ENCODE assay signal across 8 cellular contexts in genomic region chr22:43185860-43186261, GRCh38. TPM values are rescaled to one million over a fixed set of nuclear protein-coding genes. Genes with fewer than 3 reads are reported as not detected.
A peak's percentile ranks its signal among the peaks of the same experiment; 100 is the strongest.
DNase-seq lines count a peak whose midpoint lies in the region; ATAC-seq, FAIRE-seq and TF ChIP-seq lines count a peak whose summit lies in the region.

No MANE protein-coding gene starts in this region.

- TF ChIP-seq POLR2A in HepG2 (IDR thresholded peaks at IDR 0.05; ENCODE audit: insufficient read depth in 1 of 2, low read depth in 2 of 2, low read length in 2 of 2) (0 out of 4 replicates have a peak, but pooled peaks of 1 of the 2 experiments have one; percentile 8), suprapubic skin (IDR thresholded peaks at IDR 0.05) (no peak)

- H4K20me1 ChIP-seq in HepG2 (ENCODE audit: insufficient read depth, low read length), result no peaks in the 10 kb centered on the region

- H3K9me3 ChIP-seq in HepG2 (ENCODE audit: low read length) (peaks cover 4% of the 10 kb centered on the region), suprapubic skin (no peaks in the 10 kb centered on the region)

- H3K9ac ChIP-seq in HepG2 (ENCODE audit: insufficient read depth, low read depth, low read length), result peak overlapping the region; percentile 85

- ATAC-seq in HepG2, result peak; percentile 21

- no peak for TF ChIP-seq RAD21 in HepG2 (CRISPR knock-in tag; IDR thresholded peaks at IDR 0.05)

- no peaks in the 10 kb centered on the region for H3K27me3 ChIP-seq in HepG2 (ENCODE audit: control insufficient read depth in 1 of 2, insufficient read depth in 2 of 2, low read length in 2 of 2)
- no peaks in the 10 kb centered on the region for H3K27me3 ChIP-seq in suprapubic skin

- in situ Hi-C loops in HepG2 (cut with HindIII; ENCODE audit: extremely low pct_ligation_motif_present, low pct_unique_long_range_greater_than_20kb), result no loop called here

- TF ChIP-seq CTCF in HepG2 (CRISPR knock-in tag; IDR thresholded peaks at IDR 0.05) (no peak), suprapubic skin (IDR thresholded peaks at IDR 0.05) (no peak)

- H2AFZ ChIP-seq in HepG2 (ENCODE audit: low read length), result no peak overlapping the region

- H3K4me3 ChIP-seq in HepG2 (replicated peaks in 1 of 3; ENCODE audit: insufficient read depth in 1 of 3, low read depth in 2 of 3, low read length in 3 of 3) (peak overlapping the region; percentile 79 to 85 (median 85)), suprapubic skin (peak overlapping the region; percentile 85)

- peak overlapping the region; percentile 79 for H3K27ac ChIP-seq in HepG2 (ENCODE audit: extremely low read length, insufficient read depth, low read length)
- no peak overlapping the region for H3K27ac ChIP-seq in suprapubic skin

- peak overlapping the region; percentile 96 for H3K4me2 ChIP-seq in HepG2 (ENCODE audit: low read depth, low read length)

- WGBS in HepG2 (ENCODE audit: low lambda C conversion rate), result 8% methylated on average over 5 of the region's 12 CpGs
- WGBS in suprapubic skin, result 32% methylated on average over 4 of the region's 12 CpGs

- no TSS peak for BruUV-seq in HepG2 (replicated peaks; lab: Mats Ljungman, UMichigan)

- H3K79me2 ChIP-seq in HepG2 (ENCODE audit: insufficient read depth, low read length), result peaks cover 14% of the 10 kb centered on the region

- H3K4me1 ChIP-seq in HepG2 (ENCODE audit: insufficient read depth, low read length) (peaks cover 48% of the 10 kb centered on the region), suprapubic skin (peaks cover 46% of the 10 kb centered on the region)

- POLR2A ChIA-PET in HepG2 (lab: Yijun Ruan, JAX), result no interaction called here

- CTCF ChIA-PET in HepG2 (lab: Yijun Ruan, JAX; ENCODE audit: low intra/inter-chr PET ratio, low total read pairs), result no interaction called here

- intact Hi-C loops in HepG2 (cut with micrococcal nuclease; ENCODE audit: unreplicated experiment), result no loop called here

- H3K36me3 ChIP-seq in HepG2 (replicated peaks in 1 of 2; ENCODE audit: control insufficient read depth in 1 of 2, insufficient read depth in 2 of 2, low read length in 2 of 2) (peaks cover under 1 to 3% of the 10 kb centered on the region in 2 experiments; a peak in 2 of 5 replicates), suprapubic skin (peaks cover 18% of the 10 kb centered on the region)

- DNase-seq in NCI-H345 (lab: John Stamatoyannopoulos, UW), result peak; percentile 38
- DNase-seq in NCI-H345 treated with DMSO at 0.1 percent for 48 hours (lab: John Stamatoyannopoulos, UW; ENCODE audit: unreplicated experiment), result no peak
- DNase-seq in NCI-H2171 treated with DMSO at 0.1 percent for 48 hours (lab: John Stamatoyannopoulos, UW), result peak; percentile 78
- peak; percentile 82 for DNase-seq in cerebellar cortex (ENCODE audit: low spot score)
- DNase-seq in HepG2 (ENCODE audit: low spot score), result peak; percentile 45
- no peak for DNase-seq in suprapubic skin (ENCODE audit: low spot score in 2 of 2)
- no peak for DNase-seq in DMS153 treated with DMSO at 0.1 percent for 48 hours (lab: John Stamatoyannopoulos, UW; ENCODE audit: unreplicated experiment)
- DNase-seq in OCI-M2 (lab: John Stamatoyannopoulos, UW; ENCODE audit: unreplicated experiment), result no peak

- TF ChIP-seq EP300 in HepG2 (IDR thresholded peaks at IDR 0.05; ENCODE audit: low read depth in 2 of 2, low read length in 2 of 2) (no peak), HepG2 (CRISPR knock-in tag; IDR thresholded peaks at IDR 0.05; ENCODE audit: borderline replicate concordance) (no peak), suprapubic skin (IDR thresholded peaks at IDR 0.05) (no peak)

- peak; percentile 23 for FAIRE-seq in HepG2 (lab: Jason Lieb, UNC)

TF ChIP-seq in HepG2, 621 proteins besides CTCF, POLR2A, EP300 and RAD21 (continues in another document):
- no peak for TF ChIP-seq ZNF737 (CRISPR knock-in tag; IDR thresholded peaks at IDR 0.05; ENCODE audit: borderline replicate concordance)
- no peak for TF ChIP-seq ZNF816 (CRISPR knock-in tag; IDR thresholded peaks at IDR 0.05; ENCODE audit: borderline replicate concordance)

RNA-seq across cellular contexts. Expression of gene TTLL12, which starts 1.1 kb away (rescaled TPM):
- total RNA-seq in HepG2 (2016; rRNA removed; fragmentation: Illumina TruSeq; extraction: Trizol), result 34.1 and 38.1 TPM in 2 replicates
- total RNA-seq in HepG2 (2016; cell fraction: cytosol; rRNA removed; fragmentation: Illumina TruSeq; extraction: Trizol; ENCODE audit: low read depth), result 6.3 and 6.6 TPM in 2 replicates
- 28.8 and 39.8 TPM in 2 replicates for total RNA-seq in HepG2 (2016; cell fraction: insoluble cytoplasmic fraction; rRNA removed; fragmentation: Illumina TruSeq; extraction: Trizol)
- 16.2 and 19.8 TPM in 2 replicates for total RNA-seq in HepG2 (2016; cell fraction: membrane; rRNA removed; fragmentation: Illumina TruSeq; extraction: Trizol)
- 17.4 and 21.4 TPM in 2 replicates for total RNA-seq in HepG2 (2016; cell fraction: nucleus; rRNA removed; fragmentation: Illumina TruSeq; extraction: Trizol)
- polyA plus RNA-seq in HepG2 (2011; rRNA removed), result 11.9 and 16.9 TPM in 2 replicates
- 9.1 and 12.7 TPM in 2 replicates for polyA plus RNA-seq in HepG2 (2011; cell fraction: cytosol; rRNA removed)
- 19.9 and 21.7 TPM in 2 replicates for polyA plus RNA-seq in HepG2 (2011; cell fraction: nucleus; rRNA removed)
- polyA plus RNA-seq in HepG2 (2012), result 16.6 and 24.0 TPM in 2 replicates
- 3.3 and 3.4 TPM in 2 replicates for polyA plus RNA-seq in HepG2 (2016; cell fraction: cytosol; fragmentation: Illumina TruSeq; extraction: Trizol; ENCODE audit: low read depth)
- polyA plus RNA-seq in HepG2 (2016; cell fraction: insoluble cytoplasmic fraction; fragmentation: Illumina TruSeq; extraction: Trizol; ENCODE audit: low read depth), result 31.2 and 38.2 TPM in 2 replicates
- 9.6 and 9.7 TPM in 2 replicates for polyA plus RNA-seq in HepG2 (2016; cell fraction: membrane; fragmentation: Illumina TruSeq; extraction: Trizol; ENCODE audit: low read depth)
- polyA plus RNA-seq in HepG2 (2016; cell fraction: nucleus; fragmentation: Illumina TruSeq; extraction: Trizol; ENCODE audit: insufficient read depth, low read depth), result 32.8 and 35.2 TPM in 2 replicates
- polyA minus RNA-seq in HepG2 (2011; rRNA and poly(A)+ RNA removed; ENCODE audit: low replicate concordance), result 43.9 and 71.0 TPM in 2 replicates
- polyA minus RNA-seq in HepG2 (2011; cell fraction: cytosol; rRNA and poly(A)+ RNA removed), result 11.3 and 11.7 TPM in 2 replicates
- 6.5 and 7.7 TPM in 2 replicates for polyA minus RNA-seq in HepG2 (2011; cell fraction: nucleus; rRNA and poly(A)+ RNA removed)
- 10 to 100 TPM; 43.6 to 93.9 (median 81.4) TPM for total RNA-seq in suprapubic skin

RNA-seq across cellular contexts. Expression of gene TSPO, which starts 34.5 kb away (rescaled TPM):
- total RNA-seq in HepG2 (2016; rRNA removed; fragmentation: Illumina TruSeq; extraction: Trizol), result 0.32 and 0.46 TPM in 2 replicates
- total RNA-seq in HepG2 (2016; cell fraction: cytosol; rRNA removed; fragmentation: Illumina TruSeq; extraction: Trizol; ENCODE audit: low read depth), result 0.44 TPM in 1 of 2 replicates, not detected in the other
- 0.54 and 0.67 TPM in 2 replicates for total RNA-seq in HepG2 (2016; cell fraction: insoluble cytoplasmic fraction; rRNA removed; fragmentation: Illumina TruSeq; extraction: Trizol)
- 0.37 and 0.52 TPM in 2 replicates for total RNA-seq in HepG2 (2016; cell fraction: membrane; rRNA removed; fragmentation: Illumina TruSeq; extraction: Trizol)
- not detected in 2 replicates for total RNA-seq in HepG2 (2016; cell fraction: nucleus; rRNA removed; fragmentation: Illumina TruSeq; extraction: Trizol)
- 1.4 and 2.2 TPM in 2 replicates for polyA plus RNA-seq in HepG2 (2011; rRNA removed)
- polyA plus RNA-seq in HepG2 (2011; cell fraction: cytosol; rRNA removed), result 1.2 and 2.8 TPM in 2 replicates
- 1.6 and 2.3 TPM in 2 replicates for polyA plus RNA-seq in HepG2 (2011; cell fraction: nucleus; rRNA removed)
- polyA plus RNA-seq in HepG2 (2012), result 0.40 and 1.0 TPM in 2 replicates
- 0.12 and 0.24 TPM in 2 replicates for polyA plus RNA-seq in HepG2 (2016; cell fraction: cytosol; fragmentation: Illumina TruSeq; extraction: Trizol; ENCODE audit: low read depth)
- 0.40 TPM in 1 of 2 replicates, not detected in the other for polyA plus RNA-seq in HepG2 (2016; cell fraction: insoluble cytoplasmic fraction; fragmentation: Illumina TruSeq; extraction: Trizol; ENCODE audit: low read depth)
- 0.30 TPM in 1 of 2 replicates, not detected in the other for polyA plus RNA-seq in HepG2 (2016; cell fraction: membrane; fragmentation: Illumina TruSeq; extraction: Trizol; ENCODE audit: low read depth)
- polyA plus RNA-seq in HepG2 (2016; cell fraction: nucleus; fragmentation: Illumina TruSeq; extraction: Trizol; ENCODE audit: insufficient read depth, low read depth), result 0.59 TPM in 1 of 2 replicates, not detected in the other
- polyA minus RNA-seq in HepG2 (2011; rRNA and poly(A)+ RNA removed; ENCODE audit: low replicate concordance), result 1.5 and 40.6 TPM in 2 replicates
- 1.5 and 3.2 TPM in 2 replicates for polyA minus RNA-seq in HepG2 (2011; cell fraction: cytosol; rRNA and poly(A)+ RNA removed)
- polyA minus RNA-seq in HepG2 (2011; cell fraction: nucleus; rRNA and poly(A)+ RNA removed), result not detected in 2 replicates
- 100 to 1,000 TPM; 346 to 897 (median 746) TPM for total RNA-seq in suprapubic skin

RNA-seq across cellular contexts. Expression of gene MCAT, which starts 42.7 kb away (rescaled TPM):
- total RNA-seq in HepG2 (2016; rRNA removed; fragmentation: Illumina TruSeq; extraction: Trizol) (16.7 and 19.3 TPM in 2 replicates), suprapubic skin (10 to 100 TPM; 21.1 to 38.0 (median 25.2) TPM)
- 3.6 and 4.4 TPM in 2 replicates for total RNA-seq in HepG2 (2016; cell fraction: cytosol; rRNA removed; fragmentation: Illumina TruSeq; extraction: Trizol; ENCODE audit: low read depth)
- 16.4 and 19.9 TPM in 2 replicates for total RNA-seq in HepG2 (2016; cell fraction: insoluble cytoplasmic fraction; rRNA removed; fragmentation: Illumina TruSeq; extraction: Trizol)
- total RNA-seq in HepG2 (2016; cell fraction: membrane; rRNA removed; fragmentation: Illumina TruSeq; extraction: Trizol), result 7.9 and 8.0 TPM in 2 replicates
- 8.9 and 13.0 TPM in 2 replicates for total RNA-seq in HepG2 (2016; cell fraction: nucleus; rRNA removed; fragmentation: Illumina TruSeq; extraction: Trizol)
- 9.3 and 10.4 TPM in 2 replicates for polyA plus RNA-seq in HepG2 (2011; rRNA removed)
- polyA plus RNA-seq in HepG2 (2011; cell fraction: cytosol; rRNA removed), result 10.7 and 14.6 TPM in 2 replicates
- 7.9 and 9.4 TPM in 2 replicates for polyA plus RNA-seq in HepG2 (2011; cell fraction: nucleus; rRNA removed)
- 7.5 and 8.7 TPM in 2 replicates for polyA plus RNA-seq in HepG2 (2012)
- polyA plus RNA-seq in HepG2 (2016; cell fraction: cytosol; fragmentation: Illumina TruSeq; extraction: Trizol; ENCODE audit: low read depth), result 4.7 and 4.9 TPM in 2 replicates
- 22.9 and 23.3 TPM in 2 replicates for polyA plus RNA-seq in HepG2 (2016; cell fraction: insoluble cytoplasmic fraction; fragmentation: Illumina TruSeq; extraction: Trizol; ENCODE audit: low read depth)
- polyA plus RNA-seq in HepG2 (2016; cell fraction: membrane; fragmentation: Illumina TruSeq; extraction: Trizol; ENCODE audit: low read depth), result 7.9 and 8.8 TPM in 2 replicates
- polyA plus RNA-seq in HepG2 (2016; cell fraction: nucleus; fragmentation: Illumina TruSeq; extraction: Trizol; ENCODE audit: insufficient read depth, low read depth), result 12.4 and 12.5 TPM in 2 replicates
- 19.9 and 20.2 TPM in 2 replicates for polyA minus RNA-seq in HepG2 (2011; rRNA and poly(A)+ RNA removed; ENCODE audit: low replicate concordance)
- polyA minus RNA-seq in HepG2 (2011; cell fraction: cytosol; rRNA and poly(A)+ RNA removed), result 5.2 and 6.1 TPM in 2 replicates
- 8.6 and 9.2 TPM in 2 replicates for polyA minus RNA-seq in HepG2 (2011; cell fraction: nucleus; rRNA and poly(A)+ RNA removed)

Comparison
In these comparisons a context has a peak if more than half of its experiments do, and no peak if none do; other contexts are left out.
1. DNase-seq: peak in NCI-H345 (single experiment), NCI-H2171 treated with DMSO at 0.1 percent for 48 hours (single experiment), cerebellar cortex (single experiment) and HepG2 (single experiment); none in NCI-H345 treated with DMSO at 0.1 percent for 48 hours (single experiment), suprapubic skin (0 of 2), DMS153 treated with DMSO at 0.1 percent for 48 hours (single experiment) and OCI-M2 (single experiment).
2. RNA of gene TSPO, which starts 34.5 kb away (total RNA-seq): 346 to 897 TPM in suprapubic skin; 0.32 to 0.67 TPM in HepG2; every median in the first group is over 100 times any median in the second.